In genomic region chr9:29150606-29151005, GRCh38 we compare ENCODE assay signal across 20 cellular contexts.
DNase-seq lines count a peak whose midpoint lies in the region; ATAC-seq and TF ChIP-seq lines count a peak whose summit lies in the region.
"Had no signal": no experiment of that assay in that cellular context is flagged by ENCODE, and none has a peak within 500 bp of the region (broad histone marks: within the 10 kb centered on the region; RNA-seq: fewer than 3 reads in every experiment).

No MANE protein-coding gene starts in this region.

- H3K36me3 Mint-ChIP-seq in activated naive CD8-positive, alpha-beta T cell treated with anti-CD3 and anti-CD28 coated beads for 36 hours = no peaks in the 10 kb centered on the region
- no peaks in the 10 kb centered on the region for H3K36me3 Mint-ChIP-seq in natural killer cell treated with Interleukin-12 subunit alpha and Interleukin-12 subunit beta and Interleukin-15 and Interleukin-18, amount 100 ng/mL, for 72 hours

- no peak overlapping the region for H3K27ac Mint-ChIP-seq in activated naive CD8-positive, alpha-beta T cell treated with anti-CD3 and anti-CD28 coated beads for 36 hours
- H3K27ac Mint-ChIP-seq in natural killer cell treated with Interleukin-12 subunit alpha and Interleukin-12 subunit beta and Interleukin-15 and Interleukin-18, amount 100 ng/mL, for 72 hours = no peak overlapping the region
- H3K27ac Mint-ChIP-seq: B cell; CD4-positive, alpha-beta T cell had no signal

- H3K27me3 Mint-ChIP-seq in activated naive CD8-positive, alpha-beta T cell treated with anti-CD3 and anti-CD28 coated beads for 36 hours = no peaks in the 10 kb centered on the region
- H3K27me3 Mint-ChIP-seq in natural killer cell treated with Interleukin-12 subunit alpha and Interleukin-12 subunit beta and Interleukin-15 and Interleukin-18, amount 100 ng/mL, for 72 hours = no peaks in the 10 kb centered on the region
- H3K27me3 Mint-ChIP-seq: B cell; CD4-positive, alpha-beta T cell had no signal

- no peak overlapping the region for H3K4me3 Mint-ChIP-seq in activated naive CD8-positive, alpha-beta T cell treated with anti-CD3 and anti-CD28 coated beads for 36 hours
- no peak overlapping the region for H3K4me3 Mint-ChIP-seq in natural killer cell treated with Interleukin-12 subunit alpha and Interleukin-12 subunit beta and Interleukin-15 and Interleukin-18, amount 100 ng/mL, for 72 hours
- H3K4me3 Mint-ChIP-seq: B cell; CD4-positive, alpha-beta T cell had no signal

- no peak for TF ChIP-seq CTCF in fibroblast of pulmonary artery (IDR thresholded peaks at IDR 0.05; ENCODE audit: low read length, missing control alignments)

- peak; percentile 63 for DNase-seq in HS-5 (ENCODE audit: low read depth)
- DNase-seq in amniotic epithelial cell (ENCODE audit: low read depth) = peak; percentile 52
- DNase-seq in fibroblast of pulmonary artery (ENCODE audit: low read depth) = peak; percentile 55
- DNase-seq in stromal cell of bone marrow (ENCODE audit: low read depth) = peak; percentile 14
- DNase-seq in activated naive CD8-positive, alpha-beta T cell treated with anti-CD3 and anti-CD28 coated beads for 36 hours = no peak
- DNase-seq in natural killer cell treated with Interleukin-12 subunit alpha and Interleukin-12 subunit beta and Interleukin-15 and Interleukin-18, amount 100 ng/mL, for 72 hours (ENCODE audit: low spot score) = no peak
- DNase-seq: ACHN; CD4-positive, alpha-beta T cell; DMS79 treated with DMSO at 0.1 percent for 48 hours; GDM1; GOT3; MV-4-11; NCI-H1436 treated with DMSO at 0.1 percent for 48 hours; NCI-H2081; NCI-H526; NK-92 treated with Interleukin-12 subunit alpha and Interleukin-12 subunit beta, amount 100 ng/mL, for 24 hours; OCI-M1 had no signal

- no peak for ATAC-seq in natural killer cell treated with Interleukin-12 subunit alpha and Interleukin-12 subunit beta and Interleukin-15 and Interleukin-18, amount 100 ng/mL, for 72 hours
- no peak for ATAC-seq in GM18517 (IDR thresholded peaks at IDR 0.05; ENCODE audit: unreplicated experiment)
- ATAC-seq: HepG2 had no signal

- no peak overlapping the region for H3K4me3 ChIP-seq in fibroblast of pulmonary artery (replicated peaks; ENCODE audit: low read depth, low read length)

- H3K9me3 Mint-ChIP-seq in activated naive CD8-positive, alpha-beta T cell treated with anti-CD3 and anti-CD28 coated beads for 36 hours = peaks cover 2% of the 10 kb centered on the region
- H3K9me3 Mint-ChIP-seq in natural killer cell treated with Interleukin-12 subunit alpha and Interleukin-12 subunit beta and Interleukin-15 and Interleukin-18, amount 100 ng/mL, for 72 hours = no peaks in the 10 kb centered on the region

- H3K4me1 Mint-ChIP-seq in activated naive CD8-positive, alpha-beta T cell treated with anti-CD3 and anti-CD28 coated beads for 36 hours = no peaks in the 10 kb centered on the region
- no peaks in the 10 kb centered on the region for H3K4me1 Mint-ChIP-seq in natural killer cell treated with Interleukin-12 subunit alpha and Interleukin-12 subunit beta and Interleukin-15 and Interleukin-18, amount 100 ng/mL, for 72 hours (ENCODE audit: low read depth in 2 of 2)
- H3K4me1 Mint-ChIP-seq: B cell had no signal

Comparison
In these comparisons a context has a peak if more than half of its experiments do, and no peak if none do; other contexts are left out.
1. DNase-seq: peak in HS-5 (single experiment), amniotic epithelial cell (single experiment), fibroblast of pulmonary artery (single experiment) and stromal cell of bone marrow (single experiment); none in activated naive CD8-positive, alpha-beta T cell treated with anti-CD3 and anti-CD28 coated beads for 36 hours (single experiment) and natural killer cell treated with Interleukin-12 subunit alpha and Interleukin-12 subunit beta and Interleukin-15 and Interleukin-18, amount 100 ng/mL, for 72 hours (single experiment).